ENCODE assay signal across 16 cellular contexts in the genomic region with DNA sequence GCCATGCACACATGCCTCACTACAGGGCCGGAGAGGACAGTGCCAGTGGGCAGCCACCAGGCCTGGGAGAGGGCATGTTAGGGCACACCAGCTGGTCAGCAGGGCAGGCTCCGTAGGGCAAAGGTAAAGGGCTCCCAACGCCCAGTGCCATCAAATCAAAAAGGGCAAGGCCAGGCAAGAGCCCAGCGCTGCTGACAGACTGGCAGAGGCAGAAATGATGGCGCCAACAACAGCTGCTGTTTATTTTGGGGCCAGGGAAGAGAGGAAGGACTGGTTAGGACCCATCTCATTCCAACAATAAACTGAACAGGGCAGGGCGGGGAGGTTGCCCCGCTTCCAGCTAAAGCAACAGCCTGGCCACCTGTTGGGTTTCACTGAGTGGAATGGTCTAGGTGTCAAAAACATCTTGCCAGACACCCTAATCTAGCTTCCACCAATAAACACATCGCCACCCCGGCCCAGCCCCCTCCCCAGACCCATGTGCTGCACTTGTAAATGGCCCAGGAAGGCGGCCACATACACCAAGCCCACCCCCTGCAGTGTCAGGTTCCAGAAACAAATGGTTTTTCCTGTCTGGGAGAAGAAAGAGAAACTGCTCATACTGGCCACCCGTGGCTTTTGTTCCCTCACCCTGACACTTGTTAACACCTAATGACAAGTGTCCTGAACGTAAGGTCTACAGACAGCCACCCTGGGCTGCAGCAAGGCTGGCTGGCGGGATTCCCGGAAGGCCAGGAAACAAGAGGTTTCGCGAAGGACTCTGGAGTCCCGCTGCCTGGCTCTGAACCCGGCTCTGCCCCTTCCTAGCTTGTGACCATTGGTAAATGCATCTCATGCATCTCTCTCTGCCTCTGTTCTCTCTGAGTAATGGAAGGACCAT. TPM values are rescaled to one million over a fixed set of nuclear protein-coding genes. Genes with fewer than 3 reads are reported as not detected.
DNase-seq lines count a peak whose midpoint lies in the region; ATAC-seq, FAIRE-seq and TF ChIP-seq lines count a peak whose summit lies in the region.
"Had no signal": no experiment of that assay in that cellular context is flagged by ENCODE, and none has a peak within 500 bp of the region (broad histone marks: within the 10 kb centered on the region; RNA-seq: fewer than 3 reads in every experiment).

No MANE protein-coding gene starts in this region.

- CTCF ChIA-PET in Calu3 (lab: Charles Lee) = no interaction called here

- no peaks in the 10 kb centered on the region for H3K9me3 ChIP-seq in left ventricle myocardium inferior (replicated peaks)
- H3K9me3 ChIP-seq in pancreas = no peaks in the 10 kb centered on the region

- ATAC-seq in pancreas = peak; percentile 7 to 40 (median 26)
- no peak for ATAC-seq in GM21717 (IDR thresholded peaks at IDR 0.05; ENCODE audit: unreplicated experiment)
- ATAC-seq: natural killer cell treated with Interleukin-12 subunit alpha and Interleukin-12 subunit beta and Interleukin-15 and Interleukin-18, amount 100 ng/mL, for 72 hours; stimulated activated naive CD8-positive, alpha-beta T cell treated with anti-CD3 and anti-CD28 coated beads, Interleukin-15, amount 100 ng/mL, for 72 hours had no signal

- FAIRE-seq in pancreas (lab: Jason Lieb, UNC) = no peak

- WGBS in pancreas, 2 donors = 46 to 60% methylated on average over 18 of the region's 18 CpGs

- no peaks in the 10 kb centered on the region for H3K4me1 Mint-ChIP-seq in Calu3 (ENCODE audit: low read depth, unreplicated experiment)
- H3K4me1 Mint-ChIP-seq: stimulated activated naive CD8-positive, alpha-beta T cell treated with anti-CD3 and anti-CD28 coated beads, Interleukin-15, amount 100 ng/mL, for 72 hours had no signal

- H3K27ac ChIP-seq in left ventricle myocardium inferior (replicated peaks) (peak overlapping the region; percentile 89), pancreas (peak overlapping the region; percentile 29 to 64 (median 54)), dorsolateral prefrontal cortex (peak overlapping the region in 2 of 59 donors; percentile 6 to 53)

- BruUV-seq in Calu3 (replicated peaks; lab: Mats Ljungman, UMichigan) = no TSS peak

- intact Hi-C loops in left ventricle myocardium inferior (cut with micrococcal nuclease) (no loop called here), pancreas (cut with DNase I) (loop anchor here in 1 of 3 donors (10.0 kb wide), 1 partner anchor 115 kb away; no protein-coding TSS in a partner anchor), Calu3 (cut with micrococcal nuclease; ENCODE audit: unreplicated experiment) (no loop called here), dorsolateral prefrontal cortex (cut with DNase I) (no loop called here)

- H3K36me3 Mint-ChIP-seq in Calu3 (ENCODE audit: insufficient read depth, unreplicated experiment) = no peaks in the 10 kb centered on the region
- H3K36me3 Mint-ChIP-seq: activated CD4-positive, alpha-beta memory T cell treated with anti-CD3 and anti-CD28 coated beads for 36 hours; natural killer cell treated with Interleukin-12 subunit alpha and Interleukin-12 subunit beta and Interleukin-15 and Interleukin-18, amount 100 ng/mL, for 72 hours had no signal

- H3K9me3 Mint-ChIP-seq in Calu3 (ENCODE audit: low read depth, unreplicated experiment) = no peaks in the 10 kb centered on the region
- H3K9me3 Mint-ChIP-seq: activated CD4-positive, alpha-beta memory T cell treated with anti-CD3 and anti-CD28 coated beads for 36 hours; natural killer cell treated with Interleukin-12 subunit alpha and Interleukin-12 subunit beta and Interleukin-15 and Interleukin-18, amount 100 ng/mL, for 72 hours; stimulated activated naive CD8-positive, alpha-beta T cell treated with anti-CD3 and anti-CD28 coated beads, Interleukin-15, amount 100 ng/mL, for 72 hours had no signal

- H3K27me3 Mint-ChIP-seq in Calu3 (ENCODE audit: unreplicated experiment) = peaks cover 47% of the 10 kb centered on the region
- H3K27me3 Mint-ChIP-seq: activated CD4-positive, alpha-beta memory T cell treated with anti-CD3 and anti-CD28 coated beads for 36 hours; natural killer cell treated with Interleukin-12 subunit alpha and Interleukin-12 subunit beta and Interleukin-15 and Interleukin-18, amount 100 ng/mL, for 72 hours; stimulated activated naive CD8-positive, alpha-beta T cell treated with anti-CD3 and anti-CD28 coated beads, Interleukin-15, amount 100 ng/mL, for 72 hours had no signal

- DNase-seq in DMS 273 treated with DMSO at 0.1 percent for 48 hours (lab: John Stamatoyannopoulos, UW) = peak; percentile 94
- peak; percentile 89 for DNase-seq in NCI-H2171 treated with DMSO at 0.1 percent for 48 hours (lab: John Stamatoyannopoulos, UW)
- DNase-seq in left ventricle myocardium inferior = peak; percentile 79
- DNase-seq in pancreas = peak in 2 of 6 donors; percentile 46 to 52
- DNase-seq in ureter (ENCODE audit: low spot score) = no peak
- DNase-seq in Calu3 = no peak
- DNase-seq in dorsolateral prefrontal cortex = no peak
- DNase-seq: activated CD4-positive, alpha-beta memory T cell treated with anti-CD3 and anti-CD28 coated beads for 36 hours; AML-193; effector CD8-positive, alpha-beta T cell; IMR-90; NCI-H82; stimulated activated naive CD8-positive, alpha-beta T cell treated with anti-CD3 and anti-CD28 coated beads, Interleukin-15, amount 100 ng/mL, for 72 hours; SW 1271 had no signal

- H3K4me3 Mint-ChIP-seq in Calu3 (ENCODE audit: low read depth, unreplicated experiment) = no peak overlapping the region
- H3K4me3 Mint-ChIP-seq: activated CD4-positive, alpha-beta memory T cell treated with anti-CD3 and anti-CD28 coated beads for 36 hours; natural killer cell treated with Interleukin-12 subunit alpha and Interleukin-12 subunit beta and Interleukin-15 and Interleukin-18, amount 100 ng/mL, for 72 hours; stimulated activated naive CD8-positive, alpha-beta T cell treated with anti-CD3 and anti-CD28 coated beads, Interleukin-15, amount 100 ng/mL, for 72 hours had no signal

- TF ChIP-seq CTCF in left ventricle myocardium inferior (IDR thresholded peaks at IDR 0.05; ENCODE audit: borderline replicate concordance) (no peak), pancreas (IDR thresholded peaks at IDR 0.05) (no peak), Calu3 (IDR thresholded peaks at IDR 0.05; ENCODE audit: unreplicated experiment) (no peak), dorsolateral prefrontal cortex (IDR thresholded peaks at IDR 0.05 in 54 of 56, conservative IDR thresholded peaks at IDR 0.05 in 2 of 56; ENCODE audit: low read depth in 1 of 56, partially characterized antibody in 56 of 56) (no peak)

- H3K4me1 ChIP-seq in left ventricle myocardium inferior = peaks cover 93% of the 10 kb centered on the region
- H3K4me1 ChIP-seq in pancreas = peaks cover 5 to 16% (median 8%) of the 10 kb centered on the region in 3 donors

- H3K27me3 ChIP-seq in left ventricle myocardium inferior (ENCODE audit: low read depth) = no peaks in the 10 kb centered on the region
- H3K27me3 ChIP-seq in pancreas = no peaks in the 10 kb centered on the region
- no peaks in the 10 kb centered on the region for H3K27me3 ChIP-seq in dorsolateral prefrontal cortex

- H3K27ac Mint-ChIP-seq in Calu3 (ENCODE audit: unreplicated experiment) = no peak overlapping the region
- H3K27ac Mint-ChIP-seq: activated CD4-positive, alpha-beta memory T cell treated with anti-CD3 and anti-CD28 coated beads for 36 hours; natural killer cell treated with Interleukin-12 subunit alpha and Interleukin-12 subunit beta and Interleukin-15 and Interleukin-18, amount 100 ng/mL, for 72 hours; stimulated activated naive CD8-positive, alpha-beta T cell treated with anti-CD3 and anti-CD28 coated beads, Interleukin-15, amount 100 ng/mL, for 72 hours had no signal

- H3K36me3 ChIP-seq in left ventricle myocardium inferior = no peaks in the 10 kb centered on the region
- no peaks in the 10 kb centered on the region for H3K36me3 ChIP-seq in pancreas

- H3K4me3 ChIP-seq in left ventricle myocardium inferior = peak overlapping the region; percentile 39
- H3K4me3 ChIP-seq in pancreas = no peak overlapping the region
- H3K4me3 ChIP-seq in dorsolateral prefrontal cortex = peak overlapping the region in 3 of 59 donors; percentile 7 to 19 (median 14)

RNA-seq across cellular contexts. Expression of a gene that starts 15.3 kb away (rescaled TPM):
- total RNA-seq in left ventricle myocardium inferior (34.4 TPM), pancreas (10 to 100 TPM in 1 of 6 donors, 1 to 10 TPM in 5; 3.9 to 16.4 (median 6.7) TPM), ureter (50.3 TPM), Calu3 (2022) (7.5 TPM in 2 replicates), dorsolateral prefrontal cortex (100 to 1,000 TPM in 3 of 120 experiments, 10 to 100 TPM in 117; 48.4 to 103 (median 64.6) TPM)
- 10 to 100 TPM in 1 of 2 donors, 1 to 10 TPM in 1; 8.1 to 10.6 TPM for polyA plus RNA-seq in pancreas

Comparison
In these comparisons a context has a peak if more than half of its experiments do, and no peak if none do; other contexts are left out.
1. DNase-seq: peak in DMS 273 treated with DMSO at 0.1 percent for 48 hours (single experiment), NCI-H2171 treated with DMSO at 0.1 percent for 48 hours (single experiment) and left ventricle myocardium inferior (single experiment); none in ureter (single experiment), Calu3 (single experiment) and dorsolateral prefrontal cortex (0 of 10).